ENCODE assay signal across 14 cellular contexts in genomic region chr2:101560780-101561315, GRCh38.
DNase-seq lines count a peak whose midpoint lies in the region.
"Had no signal": no experiment of that assay in that cellular context is flagged by ENCODE, and none has a peak within 500 bp of the region (broad histone marks: within the 10 kb centered on the region; RNA-seq: fewer than 3 reads in every experiment).

No MANE protein-coding gene starts in this region.

- H3K9me3 Mint-ChIP-seq in CD4-positive, alpha-beta memory T cell: peaks cover 4 to 24% (median 16%) of the 10 kb centered on the region in 8 donors

- peak overlapping the region in 1 of 2 donors; percentile 1 for H3K4me3 ChIP-seq in CD4-positive, alpha-beta memory T cell (ENCODE audit: low read length in 2 of 2)

- intact Hi-C loops in CD4-positive, alpha-beta memory T cell (cut with micrococcal nuclease): no loop called here

- CTCF ChIA-PET in CD4-positive, alpha-beta memory T cell (lab: Charles Lee; ENCODE audit: partially characterized antibody): no interaction called here

- H3K36me3 Mint-ChIP-seq in CD4-positive, alpha-beta memory T cell: peaks cover 6 to 10% of the 10 kb centered on the region in 2 donors

- peaks cover 25 to 37% (median 33%) of the 10 kb centered on the region in 4 donors for H3K4me1 Mint-ChIP-seq in CD4-positive, alpha-beta memory T cell

- H3K4me1 ChIP-seq in CD4-positive, alpha-beta memory T cell (ENCODE audit: insufficient read depth, low read length): peaks cover 30% of the 10 kb centered on the region

- no peaks in the 10 kb centered on the region for H3K27me3 Mint-ChIP-seq in CD4-positive, alpha-beta memory T cell

- H3K9me3 ChIP-seq in CD4-positive, alpha-beta memory T cell (ENCODE audit: control insufficient read depth in 1 of 2, low read length in 2 of 2): peaks cover 0 to 8% of the 10 kb centered on the region in 2 donors

- H3K4me3 Mint-ChIP-seq in CD4-positive, alpha-beta memory T cell: peak overlapping the region in 6 of 8 donors; percentile 31 to 73 (median 59)

- no peak overlapping the region for H3K27ac ChIP-seq in CD4-positive, alpha-beta memory T cell (ENCODE audit: low read depth, low read length)

- DNase-seq in CD4-positive, alpha-beta memory T cell: peak in 3 of 5 donors; percentile 1 to 9 (median 5)
- peak; percentile 17 for DNase-seq in HT1080 (ENCODE audit: low read depth)
- DNase-seq in SKM-1 treated with dmso at 0.1 percent for 144 hours (lab: John Stamatoyannopoulos, UW; ENCODE audit: unreplicated experiment): peak; percentile 75
- DNase-seq in dermis blood vessel endothelial cell: peak; percentile 23
- DNase-seq in NCI-H2107 treated with DMSO at 0.1 percent for 48 hours (lab: John Stamatoyannopoulos, UW; ENCODE audit: unreplicated experiment): no peak
- no peak for DNase-seq in NCI-H1694 treated with DMSO at 0.1 percent for 48 hours (lab: John Stamatoyannopoulos, UW)
- no peak for DNase-seq in NCI-H1417 treated with DMSO at 0.1 percent for 48 hours (lab: John Stamatoyannopoulos, UW)
- DNase-seq: activated CD4-positive, alpha-beta T cell treated with anti-CD3 and anti-CD28 coated beads for 4 hours; activated gamma-delta T cell; foreskin fibroblast; NCI-H1417; NCI-H446; stimulated activated CD4-positive, alpha-beta T cell treated with anti-CD3 and anti-CD28 coated beads, Interleukin-4, amount 100 ng/mL, for 1 hour; trophoblast cell had no signal

- peak overlapping the region; percentile 13 to 90 (median 49) for H3K27ac Mint-ChIP-seq in CD4-positive, alpha-beta memory T cell

- POLR2A ChIA-PET in CD4-positive, alpha-beta memory T cell (lab: Charles Lee; ENCODE audit: partially characterized antibody): interaction anchor here (1.1 kb wide), 1 partner anchor 10 kb away, joined by 4 read pairs; no protein-coding TSS in a partner anchor

- no peaks in the 10 kb centered on the region for H3K36me3 ChIP-seq in CD4-positive, alpha-beta memory T cell (ENCODE audit: insufficient read depth, low read length)

- no peaks in the 10 kb centered on the region for H3K27me3 ChIP-seq in CD4-positive, alpha-beta memory T cell (ENCODE audit: insufficient read depth, low read length)

Comparison
In these comparisons a context has a peak if more than half of its experiments do, and no peak if none do; other contexts are left out.
1. DNase-seq: peak in CD4-positive, alpha-beta memory T cell (3 of 5), HT1080 (single experiment), SKM-1 treated with dmso at 0.1 percent for 144 hours (single experiment) and dermis blood vessel endothelial cell (single experiment); none in NCI-H2107 treated with DMSO at 0.1 percent for 48 hours (single experiment), NCI-H1694 treated with DMSO at 0.1 percent for 48 hours (single experiment) and NCI-H1417 treated with DMSO at 0.1 percent for 48 hours (single experiment).